In the genomic region with DNA sequence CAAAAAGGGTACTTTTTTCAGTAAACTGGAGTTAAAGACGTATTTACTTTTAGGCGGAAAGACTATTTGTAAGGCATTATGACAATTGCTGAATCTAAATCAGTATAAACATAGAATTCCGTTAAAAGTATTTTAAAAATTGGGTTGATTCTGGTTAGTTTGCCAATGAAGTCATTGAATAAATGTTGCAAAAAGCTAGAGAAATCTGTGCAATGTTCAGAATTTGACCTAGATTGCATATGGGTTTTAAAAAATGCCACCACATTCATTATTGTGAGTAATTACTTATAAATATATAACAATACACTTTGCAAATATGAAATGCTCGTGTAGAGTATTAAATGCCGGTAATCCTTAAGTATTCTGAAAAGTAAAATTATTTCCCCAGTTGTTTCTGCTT, we compare ENCODE assay signal across 8 cellular contexts.
"Had no signal": no experiment of that assay in that cellular context is flagged by ENCODE, and none has a peak within 500 bp of the region (broad histone marks: within the 10 kb centered on the region; RNA-seq: fewer than 3 reads in every experiment).

No MANE protein-coding gene starts in this region.

- H3K4me1 ChIP-seq: body of pancreas, esophagus muscularis mucosa, right lobe of liver, upper lobe of right lung had no signal

- H3K4me3 ChIP-seq: body of pancreas, coronary artery, esophagus muscularis mucosa, right lobe of liver, upper lobe of right lung had no signal

- H3K27ac ChIP-seq: body of pancreas, coronary artery, esophagus muscularis mucosa, right lobe of liver, upper lobe of right lung had no signal

- H3K9me3 ChIP-seq: body of pancreas, esophagus muscularis mucosa, right lobe of liver, upper lobe of right lung had no signal

- H3K27me3 ChIP-seq: body of pancreas, esophagus muscularis mucosa, right lobe of liver, upper lobe of right lung had no signal

- H3K36me3 ChIP-seq: esophagus muscularis mucosa, right lobe of liver, upper lobe of right lung had no signal

- ATAC-seq: activated CD8-positive, alpha-beta T cell treated with anti-CD3 and anti-CD28 coated beads for 36 hours had no signal

- DNase-seq: activated B cell treated with CpG ODN at 0.5 μM for 24 hours; central memory CD4-positive, alpha-beta T cell; right lobe of liver; upper lobe of right lung had no signal
